ENCODE assay signal across 10 cellular contexts in genomic region chr12:31651893-31652521, GRCh38. TPM values are rescaled to one million over a fixed set of nuclear protein-coding genes. Genes with fewer than 3 reads are reported as not detected.
DNase-seq lines count a peak whose midpoint lies in the region; ATAC-seq and TF ChIP-seq lines count a peak whose summit lies in the region.
"Had no signal": no experiment of that assay in that cellular context is flagged by ENCODE, and none has a peak within 500 bp of the region (broad histone marks: within the 10 kb centered on the region; RNA-seq: fewer than 3 reads in every experiment).

No MANE protein-coding gene starts in this region.

- no peaks in the 10 kb centered on the region for H4K20me1 ChIP-seq in KMS-11 (ENCODE audit: insufficient read depth)

- H3K9ac ChIP-seq in KMS-11, result no peak overlapping the region

- no peak overlapping the region for H3K27ac ChIP-seq in KMS-11
- no peak overlapping the region for H3K27ac ChIP-seq in naive thymus-derived CD4-positive, alpha-beta T cell (ENCODE audit: low read depth, low read length)
- H3K27ac ChIP-seq: right atrium auricular region, SJCRH30 had no signal

- H3K9me3 ChIP-seq in BE2C, result no peaks in the 10 kb centered on the region
- no peaks in the 10 kb centered on the region for H3K9me3 ChIP-seq in naive thymus-derived CD4-positive, alpha-beta T cell (ENCODE audit: control insufficient read depth in 2 of 3, low read length in 3 of 3)
- H3K9me3 ChIP-seq: right atrium auricular region, SJCRH30 had no signal

- H3K4me3 Mint-ChIP-seq in naive thymus-derived CD4-positive, alpha-beta T cell, result peak overlapping the region in 4 of 10 donors; percentile 43 to 73 (median 53)
- no peak overlapping the region for H3K4me3 Mint-ChIP-seq in type B pancreatic cell

- TF ChIP-seq CTCF in BE2C (IDR thresholded peaks at IDR 0.05; ENCODE audit: low read depth, low read length) (no peak), KMS-11 (conservative IDR thresholded peaks at IDR 0.05; ENCODE audit: low read depth, low read length) (no peak), type B pancreatic cell (conservative IDR thresholded peaks at IDR 0.05) (no peak), GM13977 (IDR thresholded peaks at IDR 0.05; ENCODE audit: extremely low read depth, insufficient read depth, missing control alignments) (no peak)

- DNase-seq in BE2C (peak; percentile 81), SHP77 treated with DMSO at 0.1 percent for 48 hours (lab: John Stamatoyannopoulos, UW) (peak; percentile 98), type B pancreatic cell (ENCODE audit: extremely low spot score, unreplicated experiment) (no peak), SIG-M5 treated with dmso at 0.1 percent for 504 hours (lab: John Stamatoyannopoulos, UW; ENCODE audit: unreplicated experiment) (no peak), islet precursor cell (no peak), GM13977 (ENCODE audit: low spot score) (no peak)
- DNase-seq in naive thymus-derived CD4-positive, alpha-beta T cell, result no peak
- DNase-seq: SJCRH30 had no signal

- H3K27ac Mint-ChIP-seq in naive thymus-derived CD4-positive, alpha-beta T cell, result peak overlapping the region in 8 of 9 donors; percentile 62 to 96 (median 86)
- H3K27ac Mint-ChIP-seq in type B pancreatic cell, result no peak overlapping the region

- no peaks in the 10 kb centered on the region for H3K27me3 Mint-ChIP-seq in naive thymus-derived CD4-positive, alpha-beta T cell
- no peaks in the 10 kb centered on the region for H3K27me3 Mint-ChIP-seq in type B pancreatic cell

- no peaks in the 10 kb centered on the region for H3K36me3 Mint-ChIP-seq in naive thymus-derived CD4-positive, alpha-beta T cell
- H3K36me3 Mint-ChIP-seq in type B pancreatic cell, result no peaks in the 10 kb centered on the region

- intact Hi-C loops in naive thymus-derived CD4-positive, alpha-beta T cell (cut with micrococcal nuclease), result loop anchor here (5.0 to 10.0 kb wide), 5 partner anchors 250 to 933 kb away; no protein-coding TSS in a partner anchor

- no peak for ATAC-seq in naive thymus-derived CD4-positive, alpha-beta T cell

- H2AFZ ChIP-seq in KMS-11 (ENCODE audit: low read depth), result peak overlapping the region; percentile 99; the same call in 1 of the 2 replicates

- H3K27me3 ChIP-seq in BE2C (no peaks in the 10 kb centered on the region), KMS-11 (ENCODE audit: insufficient read depth, low read depth) (no peaks in the 10 kb centered on the region)
- no peaks in the 10 kb centered on the region for H3K27me3 ChIP-seq in naive thymus-derived CD4-positive, alpha-beta T cell (ENCODE audit: control insufficient read depth in 2 of 2, insufficient read depth in 2 of 2, low read length in 2 of 2)
- H3K27me3 ChIP-seq: right atrium auricular region had no signal

- in situ Hi-C loops in GM13977 (cut with MboI; ENCODE audit: low pct_unique_long_range_greater_than_20kb, low sequenced_read_pairs, unreplicated experiment), result loop anchor here (10.0 to 25.0 kb wide), 3 partner anchors 410 to 1035 kb away; partner anchors contain the start of gene DNM1L

- peaks cover 6 to 14% (median 13%) of the 10 kb centered on the region in 7 donors for H3K4me1 Mint-ChIP-seq in naive thymus-derived CD4-positive, alpha-beta T cell
- peaks cover 8% of the 10 kb centered on the region for H3K4me1 Mint-ChIP-seq in type B pancreatic cell (ENCODE audit: unreplicated experiment)

- H3K36me3 ChIP-seq in BE2C (peaks cover 6% of the 10 kb centered on the region), KMS-11 (ENCODE audit: insufficient read depth) (no peaks in the 10 kb centered on the region)
- no peaks in the 10 kb centered on the region for H3K36me3 ChIP-seq in naive thymus-derived CD4-positive, alpha-beta T cell (ENCODE audit: control insufficient read depth in 2 of 3, insufficient read depth in 3 of 3, low read length in 3 of 3)
- H3K36me3 ChIP-seq: right atrium auricular region, SJCRH30 had no signal

- H3K9me3 Mint-ChIP-seq in naive thymus-derived CD4-positive, alpha-beta T cell, result peaks cover 0 to 2% (median 0%) of the 10 kb centered on the region in 11 donors
- no peaks in the 10 kb centered on the region for H3K9me3 Mint-ChIP-seq in type B pancreatic cell

- POLR2A ChIA-PET in naive thymus-derived CD4-positive, alpha-beta T cell (lab: Charles Lee), result interaction anchor here (1.5 to 2.9 kb wide), 2 partner anchors 309 to 1103 kb away, joined by 3 to 21 read pairs; partner anchors contain the start of genes RESF1 and YARS2

- H3K79me2 ChIP-seq in KMS-11 (ENCODE audit: insufficient read depth, low read depth), result no peaks in the 10 kb centered on the region

- no peak overlapping the region for H3K4me2 ChIP-seq in KMS-11

- CTCF ChIA-PET in naive thymus-derived CD4-positive, alpha-beta T cell (lab: Charles Lee), result interaction anchor here (0.9 to 3.7 kb wide), 9 partner anchors 30 to 662 kb away, joined by 3 to 105 read pairs (median 5); no protein-coding TSS in a partner anchor

- H3K4me3 ChIP-seq in BE2C (ENCODE audit: low read depth, low read length) (peak overlapping the region; percentile 85), KMS-11 (IDR thresholded peaks at IDR 0.05; ENCODE audit: insufficient read depth, low read depth, low read length) (no peak overlapping the region)
- H3K4me3 ChIP-seq in naive thymus-derived CD4-positive, alpha-beta T cell (ENCODE audit: low read length), result no peak overlapping the region
- H3K4me3 ChIP-seq: SJCRH30 had no signal

- H3K4me1 ChIP-seq in BE2C (peaks cover 7% of the 10 kb centered on the region), KMS-11 (ENCODE audit: low read depth, poor library complexity, severe bottlenecking) (peaks cover 12% of the 10 kb centered on the region)
- H3K4me1 ChIP-seq in naive thymus-derived CD4-positive, alpha-beta T cell (ENCODE audit: control insufficient read depth in 2 of 2, insufficient read depth in 2 of 2, low read length in 2 of 2), result peaks cover 0 to 7% of the 10 kb centered on the region in 2 donors

RNA-seq across cellular contexts. Expression of gene ETFBKMT, which starts 7.5 kb away (rescaled TPM):
- 1.1 TPM for polyA plus RNA-seq in BE2C (2012; ENCODE audit: insufficient read depth, insufficient read length, low read depth)
- 1 to 10 TPM in 4 of 5 experiments, under 1 TPM in 1; 0.92 to 2.0 (median 1.9) TPM for total RNA-seq in naive thymus-derived CD4-positive, alpha-beta T cell
- 1 to 10 TPM in 1 of 2 donors, under 1 TPM in 1; 0.41 to 1.2 TPM for polyA plus RNA-seq in naive thymus-derived CD4-positive, alpha-beta T cell
- 2.0 and 4.2 TPM in 2 replicates for total RNA-seq in type B pancreatic cell (ENCODE audit: low replicate concordance)

Comparison
In these comparisons a context has a peak if more than half of its experiments do, and no peak if none do; other contexts are left out.
1. DNase-seq: peak in BE2C (single experiment) and SHP77 treated with DMSO at 0.1 percent for 48 hours (single experiment); none in naive thymus-derived CD4-positive, alpha-beta T cell (0 of 9), type B pancreatic cell (single experiment), SIG-M5 treated with dmso at 0.1 percent for 504 hours (single experiment), islet precursor cell (single experiment) and GM13977 (single experiment).